19 cellular contexts compared by ENCODE assay signal in genomic region chr17:43442711-43443110, GRCh38. TPM values are rescaled to one million over a fixed set of nuclear protein-coding genes. Genes with fewer than 3 reads are reported as not detected.
A peak's percentile ranks its signal among the peaks of the same experiment; 100 is the strongest.
DNase-seq lines count a peak whose midpoint lies in the region; TF ChIP-seq lines count a peak whose summit lies in the region.
"Had no signal": no experiment of that assay in that cellular context is flagged by ENCODE, and none has a peak within 500 bp of the region (broad histone marks: within the 10 kb centered on the region; RNA-seq: fewer than 3 reads in every experiment).

No MANE protein-coding gene starts in this region.

- in situ Hi-C loops in astrocyte of the cerebellum (cut with HindIII; ENCODE audit: low sequenced_read_pairs) = no loop called here

- H3K9me3 Mint-ChIP-seq in MCF 10A (ENCODE audit: unreplicated experiment) = no peaks in the 10 kb centered on the region
- H3K9me3 Mint-ChIP-seq: activated naive CD4-positive, alpha-beta T cell treated with anti-CD3 and anti-CD28 coated beads, Interleukin-2, amount 10 ng/mL, durations not matched to agents 7 days and 5 days; CD8-positive, alpha-beta T cell had no signal

- CTCF ChIA-PET in MCF 10A (lab: Yijun Ruan, JAX) = interaction anchor here (0.6 to 1.5 kb wide), 6 partner anchors 9 to 504 kb away, joined by 3 to 9 read pairs (median 4); partner anchors contain the start of gene DHX8

- peaks cover 22% of the 10 kb centered on the region for H3K4me1 Mint-ChIP-seq in MCF 10A (ENCODE audit: insufficient read depth, unreplicated experiment)
- H3K4me1 Mint-ChIP-seq: activated B cell treated with CpG ODN at 0.5 μM for 24 hours; activated naive CD4-positive, alpha-beta T cell treated with anti-CD3 and anti-CD28 coated beads, Interleukin-2, amount 10 ng/mL, durations not matched to agents 7 days and 5 days; naive B cell had no signal

- no peaks in the 10 kb centered on the region for H3K36me3 ChIP-seq in breast epithelium
- H3K36me3 ChIP-seq: heart left ventricle, prostate gland had no signal

- H3K27me3 ChIP-seq in breast epithelium = no peaks in the 10 kb centered on the region
- H3K27me3 ChIP-seq: heart left ventricle had no signal

- DNase-seq in MCF 10A (ENCODE audit: unreplicated experiment) (peak; percentile 66), breast epithelium (ENCODE audit: low spot score in 2 of 2) (no peak), astrocyte of the cerebellum (ENCODE audit: low read depth) (peak; percentile 26), inferior parietal cortex (ENCODE audit: extremely low spot score) (peak; percentile 42), stromal cell of bone marrow (ENCODE audit: low read depth) (peak; percentile 85), DMS153 treated with DMSO at 0.1 percent for 48 hours (lab: John Stamatoyannopoulos, UW; ENCODE audit: unreplicated experiment) (no peak), NCI-H510A treated with DMSO at 0.1 percent for 48 hours (lab: John Stamatoyannopoulos, UW) (no peak), SHP77 treated with DMSO at 0.1 percent for 48 hours (lab: John Stamatoyannopoulos, UW) (no peak)
- DNase-seq: activated B cell treated with CpG ODN at 0.5 μM for 24 hours; activated naive CD4-positive, alpha-beta T cell treated with anti-CD3 and anti-CD28 coated beads, Interleukin-2, amount 10 ng/mL, durations not matched to agents 7 days and 5 days; CD8-positive, alpha-beta T cell; central memory CD4-positive, alpha-beta T cell; heart left ventricle; naive B cell; NCI-H1436 treated with DMSO at 0.1 percent for 48 hours; NCI-H446 had no signal

- H3K27ac ChIP-seq in breast epithelium = no peak overlapping the region
- H3K27ac ChIP-seq: 22Rv1, heart left ventricle, HL-60 had no signal

- no peak overlapping the region for H3K27ac Mint-ChIP-seq in MCF 10A (ENCODE audit: low read depth, unreplicated experiment)
- H3K27ac Mint-ChIP-seq: activated B cell treated with CpG ODN at 0.5 μM for 24 hours; activated naive CD4-positive, alpha-beta T cell treated with anti-CD3 and anti-CD28 coated beads, Interleukin-2, amount 10 ng/mL, durations not matched to agents 7 days and 5 days; CD8-positive, alpha-beta T cell; naive B cell had no signal

- H3K4me3 ChIP-seq in breast epithelium (no peak overlapping the region), astrocyte of the cerebellum (ENCODE audit: low read depth, low read length) (no peak overlapping the region)
- H3K4me3 ChIP-seq: heart left ventricle, prostate gland had no signal

- H3K4me1 ChIP-seq in breast epithelium = no peaks in the 10 kb centered on the region
- H3K4me1 ChIP-seq: heart left ventricle, prostate gland had no signal

- H3K9me3 ChIP-seq in breast epithelium = no peaks in the 10 kb centered on the region
- H3K9me3 ChIP-seq: heart left ventricle, prostate gland had no signal

- intact Hi-C loops in MCF 10A (cut with micrococcal nuclease) (loop anchor here (1.0 kb wide), 1 partner anchor 41 kb away; no protein-coding TSS in a partner anchor), breast epithelium (cut with DNase I; ENCODE audit: low total_unique reads) (no loop called here)

- no peaks in the 10 kb centered on the region for H3K27me3 Mint-ChIP-seq in MCF 10A (ENCODE audit: insufficient read depth, unreplicated experiment)

- H3K36me3 Mint-ChIP-seq in MCF 10A (ENCODE audit: insufficient read depth, unreplicated experiment) = no peaks in the 10 kb centered on the region
- H3K36me3 Mint-ChIP-seq: activated naive CD4-positive, alpha-beta T cell treated with anti-CD3 and anti-CD28 coated beads, Interleukin-2, amount 10 ng/mL, durations not matched to agents 7 days and 5 days; CD8-positive, alpha-beta T cell; naive B cell had no signal

- TF ChIP-seq POLR2A in breast epithelium (IDR thresholded peaks at IDR 0.05) = no peak

- BruUV-seq in MCF 10A (replicated peaks; lab: Mats Ljungman, UMichigan) = no TSS peak

- H3K4me3 Mint-ChIP-seq in MCF 10A (ENCODE audit: unreplicated experiment) = no peak overlapping the region
- H3K4me3 Mint-ChIP-seq: activated B cell treated with CpG ODN at 0.5 μM for 24 hours; activated naive CD4-positive, alpha-beta T cell treated with anti-CD3 and anti-CD28 coated beads, Interleukin-2, amount 10 ng/mL, durations not matched to agents 7 days and 5 days; CD8-positive, alpha-beta T cell; naive B cell had no signal

- TF ChIP-seq CTCF in MCF 10A (IDR thresholded peaks at IDR 0.05; ENCODE audit: unreplicated experiment) (no peak), breast epithelium (IDR thresholded peaks at IDR 0.05) (no peak), astrocyte of the cerebellum (IDR thresholded peaks at IDR 0.05; ENCODE audit: low read depth, low read length, missing control alignments) (no peak)

- POLR2A ChIA-PET in MCF 10A (lab: Yijun Ruan, JAX) = interaction anchor here (0.7 to 9.8 kb wide), 11 partner anchors 10 to 420 kb away, joined by 3 to 191 read pairs (median 22); partner anchors contain the start of gene ARL4D

RNA-seq across cellular contexts. Expression of gene DHX8, which starts 41.1 kb away (rescaled TPM):
- total RNA-seq in MCF 10A (2022) (56.9 and 62.1 TPM in 2 replicates), breast epithelium (10 to 100 TPM; 32.5 to 44.1 (median 42.0) TPM)

RNA-seq across cellular contexts. Expression of gene ARL4D, which starts 43.9 kb away (rescaled TPM):
- total RNA-seq in MCF 10A (2022) (33.5 and 38.8 TPM in 2 replicates), breast epithelium (10 to 100 TPM in 1 of 3 donors, 1 to 10 TPM in 2; 6.1 to 15.4 (median 7.2) TPM)

Comparison
In these comparisons a context has a peak if more than half of its experiments do, and no peak if none do; other contexts are left out.
1. DNase-seq: peak in MCF 10A (single experiment), astrocyte of the cerebellum (single experiment), inferior parietal cortex (single experiment) and stromal cell of bone marrow (single experiment); none in breast epithelium (0 of 2), DMS153 treated with DMSO at 0.1 percent for 48 hours (single experiment), NCI-H510A treated with DMSO at 0.1 percent for 48 hours (single experiment) and SHP77 treated with DMSO at 0.1 percent for 48 hours (single experiment).